In genomic region chr2:216012133-216012829, GRCh38 we compare ENCODE assay signal across 8 cellular contexts. TPM values are rescaled to one million over a fixed set of nuclear protein-coding genes. Genes with fewer than 3 reads are reported as not detected.
DNase-seq lines count a peak whose midpoint lies in the region; ATAC-seq, FAIRE-seq and TF ChIP-seq lines count a peak whose summit lies in the region.

No MANE protein-coding gene starts in this region.

- no peaks in the 10 kb centered on the region for H3K9me3 Mint-ChIP-seq in naive thymus-derived CD8-positive, alpha-beta T cell

- H3K4me3 ChIP-seq in GM12875 (ENCODE audit: low read depth, low read length) (peak overlapping the region; percentile 83), dorsolateral prefrontal cortex (peak overlapping the region in 56 of 59 donors; percentile 56 to 86 (median 74))

- ATAC-seq in naive thymus-derived CD8-positive, alpha-beta T cell, result no peak
- ATAC-seq in HG02884 (IDR thresholded peaks at IDR 0.05; ENCODE audit: unreplicated experiment), result no peak
- no peak for ATAC-seq in GM18505 (IDR thresholded peaks at IDR 0.05; ENCODE audit: unreplicated experiment)

- peak overlapping the region in 9 of 10 donors; percentile 61 to 95 (median 72) for H3K27ac Mint-ChIP-seq in naive thymus-derived CD8-positive, alpha-beta T cell

- no peaks in the 10 kb centered on the region for H3K36me3 Mint-ChIP-seq in naive thymus-derived CD8-positive, alpha-beta T cell

- peak overlapping the region; percentile 80 to 94 (median 88) for H3K4me3 Mint-ChIP-seq in naive thymus-derived CD8-positive, alpha-beta T cell

- DNase-seq in NCI-H82 (lab: John Stamatoyannopoulos, UW) (peak; percentile 77), dorsolateral prefrontal cortex (peak in 1 of 10 donors; percentile 44), frontal cortex (ENCODE audit: low spot score in 2 of 2) (no peak), urothelium cell line (ENCODE audit: low spot score) (no peak)
- DNase-seq in naive thymus-derived CD8-positive, alpha-beta T cell, result peak in 1 of 10 donors; percentile 15

- intact Hi-C loops in dorsolateral prefrontal cortex (cut with DNase I), result no loop called here

- TF ChIP-seq CTCF in GM12875 (IDR thresholded peaks at IDR 0.05; ENCODE audit: borderline replicate concordance, insufficient read depth, low read depth, low read length), result no peak
- TF ChIP-seq CTCF in dorsolateral prefrontal cortex (IDR thresholded peaks at IDR 0.05 in 54 of 56, conservative IDR thresholded peaks at IDR 0.05 in 2 of 56; ENCODE audit: low read depth in 1 of 56, partially characterized antibody in 56 of 56), result no peak

- no peak for TF ChIP-seq POLR2A in GM18505 (IDR thresholded peaks at IDR 0.05; ENCODE audit: borderline replicate concordance, extremely low read depth, insufficient read depth, insufficient read length)

- FAIRE-seq in frontal cortex (lab: Jason Lieb, UNC) (no peak), urothelium cell line (lab: Jason Lieb, UNC) (no peak)

- H3K27me3 Mint-ChIP-seq in naive thymus-derived CD8-positive, alpha-beta T cell, result no peaks in the 10 kb centered on the region

- peaks cover 24 to 47% (median 47%) of the 10 kb centered on the region in 4 donors for H3K4me1 Mint-ChIP-seq in naive thymus-derived CD8-positive, alpha-beta T cell

- H3K27me3 ChIP-seq in dorsolateral prefrontal cortex, result no peaks in the 10 kb centered on the region

- H3K27ac ChIP-seq in dorsolateral prefrontal cortex, result peak overlapping the region in 3 of 59 donors; percentile 53 to 55 (median 54)

- POLR2A ChIA-PET in naive thymus-derived CD8-positive, alpha-beta T cell (lab: Charles Lee), result no interaction called here

RNA-seq across cellular contexts. Expression of gene MREG, which starts 1.1 kb away (rescaled TPM):
- total RNA-seq in dorsolateral prefrontal cortex, result 10 to 100 TPM in 111 of 120 experiments, 1 to 10 TPM in 9; 6.1 to 26.4 (median 14.7) TPM
- total RNA-seq in naive thymus-derived CD8-positive, alpha-beta T cell, result 1 to 10 TPM; 5.2 to 8.5 TPM
- 1 to 10 TPM in 2 of 3 donors, under 1 TPM in 1; 0.97 to 3.3 (median 2.7) TPM for polyA plus RNA-seq in naive thymus-derived CD8-positive, alpha-beta T cell
- total RNA-seq in frontal cortex, result 2.4 TPM
